Comparison of ENCODE assay signal across 13 cellular contexts in genomic region chr3:70737656-70738309, GRCh38.
DNase-seq lines count a peak whose midpoint lies in the region; ATAC-seq and TF ChIP-seq lines count a peak whose summit lies in the region.
"Had no signal": no experiment of that assay in that cellular context is flagged by ENCODE, and none has a peak within 500 bp of the region (broad histone marks: within the 10 kb centered on the region; RNA-seq: fewer than 3 reads in every experiment).

No MANE protein-coding gene starts in this region.

- no peaks in the 10 kb centered on the region for H3K9me3 ChIP-seq in gastroesophageal sphincter
- H3K9me3 ChIP-seq: HAP-1 had no signal

- H3K4me3 ChIP-seq in gastroesophageal sphincter = no peak overlapping the region
- H3K4me3 ChIP-seq: HAP-1 had no signal

- TF ChIP-seq CTCF in VCaP (conservative IDR thresholded peaks at IDR 0.05) (no peak), gastroesophageal sphincter (IDR thresholded peaks at IDR 0.05) (no peak)

- no peaks in the 10 kb centered on the region for H3K27me3 ChIP-seq in gastroesophageal sphincter

- DNase-seq in DMS53 (lab: John Stamatoyannopoulos, UW) (peak; percentile 84), NCI-H2029 (lab: John Stamatoyannopoulos, UW) (peak; percentile 55), left lobe of liver (ENCODE audit: low spot score) (no peak), iPS-NIHi7 (ENCODE audit: extremely low spot score) (no peak), NCI-H524 (lab: John Stamatoyannopoulos, UW) (no peak), glomerular visceral epithelial cell (ENCODE audit: extremely low spot score) (no peak)
- DNase-seq: activated CD4-positive, CD25-positive, alpha-beta regulatory T cell; AML-193; DMS79; posterior cingulate gyrus had no signal

- ATAC-seq in left lobe of liver (peak; percentile 86), gastroesophageal sphincter (no peak)

- H3K27ac ChIP-seq in VCaP (peak overlapping the region; percentile 98), gastroesophageal sphincter (no peak overlapping the region)

- no peak for TF ChIP-seq EP300 in gastroesophageal sphincter (IDR thresholded peaks at IDR 0.05)

- WGBS in gastroesophageal sphincter (ENCODE audit: low coverage in 1 of 2), 2 donors = 0 to 58% methylated on average over 1 to 2 of the region's 2 CpGs

- no peaks in the 10 kb centered on the region for H3K36me3 ChIP-seq in gastroesophageal sphincter
- H3K36me3 ChIP-seq: HAP-1 had no signal

- TF ChIP-seq POLR2A in gastroesophageal sphincter (IDR thresholded peaks at IDR 0.05) = no peak

- H3K4me1 ChIP-seq in gastroesophageal sphincter = peaks cover 0 to 7% (median 0%) of the 10 kb centered on the region in 3 donors

Comparison
In these comparisons a context has a peak if more than half of its experiments do, and no peak if none do; other contexts are left out.
1. DNase-seq: peak in DMS53 (single experiment) and NCI-H2029 (single experiment); none in left lobe of liver (single experiment), iPS-NIHi7 (single experiment), NCI-H524 (0 of 2) and glomerular visceral epithelial cell (single experiment).